Comparison of ENCODE assay signal across 8 cellular contexts in genomic region chr1:145720878-145721671, GRCh38. TPM values are rescaled to one million over a fixed set of nuclear protein-coding genes. Genes with fewer than 3 reads are reported as not detected.
A peak's percentile ranks its signal among the peaks of the same experiment; 100 is the strongest.
DNase-seq lines count a peak whose midpoint lies in the region; ATAC-seq, FAIRE-seq and TF ChIP-seq lines count a peak whose summit lies in the region.

No MANE protein-coding gene starts in this region.

- H3K4me1 ChIP-seq in A673 (ENCODE audit: insufficient read depth, low read length, poor library complexity, severe bottlenecking) = peaks cover 4% of the 10 kb centered on the region
- peaks cover 7% of the 10 kb centered on the region for H3K4me1 ChIP-seq in SJCRH30
- H3K4me1 ChIP-seq in suprapubic skin = peaks cover 12% of the 10 kb centered on the region

- H3K27me3 ChIP-seq in A673 (replicated peaks; ENCODE audit: insufficient read depth, low read depth, low read length, poor library complexity) (no peaks in the 10 kb centered on the region), SJCRH30 (no peaks in the 10 kb centered on the region), suprapubic skin (peaks cover 5% of the 10 kb centered on the region)

- in situ Hi-C loops in GM13977 (cut with MboI; ENCODE audit: low pct_unique_long_range_greater_than_20kb, low sequenced_read_pairs, unreplicated experiment) = no loop called here

- CTCF ChIA-PET in A673 (lab: Charles Lee) = interaction anchor here (1.2 kb wide), 1 partner anchor 103 kb away, joined by 5 read pairs; the partner anchor contains the start of genes POLR3C and RNF115

- H3K27ac ChIP-seq in A673 (ENCODE audit: low read depth, low read length, poor library complexity, severe bottlenecking) (no peak overlapping the region), SJCRH30 (no peak overlapping the region), suprapubic skin (no peak overlapping the region)

- no peaks in the 10 kb centered on the region for H3K9me3 ChIP-seq in A673 (ENCODE audit: low read depth, low read length, poor library complexity, severe bottlenecking)
- H3K9me3 ChIP-seq in SJCRH30 (replicated peaks) = no peaks in the 10 kb centered on the region
- H3K9me3 ChIP-seq in suprapubic skin = no peaks in the 10 kb centered on the region

- peak; percentile 55 for FAIRE-seq in HTR-8/SVneo (lab: Jason Lieb, UNC)

- ATAC-seq in omental fat pad (ENCODE audit: low FRiP score) = peak; percentile 83

- peak; percentile 58 for DNase-seq in A673 (ENCODE audit: low spot score)
- peak; percentile 71 for DNase-seq in GM13977 (ENCODE audit: low spot score)
- peak; percentile 81 for DNase-seq in HTR-8/SVneo (ENCODE audit: insufficient read length, low spot score)
- peak; percentile 56 to 77 for DNase-seq in SJCRH30
- peak; percentile 65 for DNase-seq in activated gamma-delta T cell treated with anti-CD3 and anti-CD28 coated beads, Interleukin-2, amount 50 U/mL, for 16 hours (ENCODE audit: low read depth)
- peak; percentile 57 for DNase-seq in globus pallidus (ENCODE audit: low spot score)
- DNase-seq in omental fat pad (ENCODE audit: low spot score) = peak; percentile 27
- DNase-seq in suprapubic skin (ENCODE audit: low spot score in 2 of 2) = peak; percentile 82 to 85

- 3% methylated on average over 34 of the region's 47 CpGs for WGBS in suprapubic skin

- TF ChIP-seq EP300 in suprapubic skin (IDR thresholded peaks at IDR 0.05) = no peak

- BruUV-seq in A673 (replicated peaks; lab: Mats Ljungman, UMichigan) = no TSS peak

- TF ChIP-seq POLR2A in suprapubic skin (IDR thresholded peaks at IDR 0.05) = no peak

- H3K36me3 ChIP-seq in A673 (ENCODE audit: insufficient read depth, low read length, poor library complexity, severe bottlenecking) (no peaks in the 10 kb centered on the region), SJCRH30 (no peaks in the 10 kb centered on the region), suprapubic skin (no peaks in the 10 kb centered on the region)

- intact Hi-C loops in A673 (cut with micrococcal nuclease; ENCODE audit: unreplicated experiment) = no loop called here

- H3K4me3 ChIP-seq in A673 (ENCODE audit: low read depth, low read length, poor library complexity, severe bottlenecking) (peak overlapping the region; percentile 32), SJCRH30 (peak overlapping the region; percentile 55), suprapubic skin (peak overlapping the region; percentile 39)

- peak; percentile 96 for TF ChIP-seq CTCF in A673 (conservative IDR thresholded peaks at IDR 0.05; ENCODE audit: low read depth, low read length)
- TF ChIP-seq CTCF in GM13977 (IDR thresholded peaks at IDR 0.05; ENCODE audit: extremely low read depth, insufficient read depth, missing control alignments) = peak; percentile 95
- peak in 1 of 3 donors; percentile 56 for TF ChIP-seq CTCF in omental fat pad (IDR thresholded peaks at IDR 0.05)
- TF ChIP-seq CTCF in suprapubic skin (IDR thresholded peaks at IDR 0.05) = peak; percentile 66 to 91

- POLR2A ChIA-PET in A673 (lab: Charles Lee; ENCODE audit: low non-redundant PET) = no interaction called here

RNA-seq across cellular contexts. Expression of gene CD160, which starts 1.8 kb away (rescaled TPM):
- total RNA-seq in A673 (2021) = not detected in 2 replicates
- total RNA-seq in SJCRH30 (2014; rRNA removed; shearing (Covaris generic)) = not detected in 2 replicates
- not detected for total RNA-seq in omental fat pad
- not detected for total RNA-seq in suprapubic skin

RNA-seq across cellular contexts. Expression of gene PDZK1, which starts 13.9 kb away (rescaled TPM):
- total RNA-seq in A673 (2021) (0.39 and 0.52 TPM in 2 replicates), omental fat pad (under 1 TPM in 1 of 4 donors, not detected in 3; 0.63 TPM), suprapubic skin (1 to 10 TPM; 1.4 to 7.8 (median 3.5) TPM)
- total RNA-seq in SJCRH30 (2014; rRNA removed; shearing (Covaris generic)) = 1.6 and 2.8 TPM in 2 replicates

Comparison
In these comparisons a context has a peak if more than half of its experiments do, and no peak if none do; other contexts are left out.
1. DNase-seq: peak in every context shown above with its lines; median percentile 84 in suprapubic skin; 81 in HTR-8/SVneo; 71 in GM13977; 66 in SJCRH30; 65 in activated gamma-delta T cell treated with anti-CD3 and anti-CD28 coated beads, Interleukin-2, amount 50 U/mL, for 16 hours; 58 in A673; 57 in globus pallidus; 27 in omental fat pad.